27 cellular contexts compared by ENCODE assay signal in the genomic region with DNA sequence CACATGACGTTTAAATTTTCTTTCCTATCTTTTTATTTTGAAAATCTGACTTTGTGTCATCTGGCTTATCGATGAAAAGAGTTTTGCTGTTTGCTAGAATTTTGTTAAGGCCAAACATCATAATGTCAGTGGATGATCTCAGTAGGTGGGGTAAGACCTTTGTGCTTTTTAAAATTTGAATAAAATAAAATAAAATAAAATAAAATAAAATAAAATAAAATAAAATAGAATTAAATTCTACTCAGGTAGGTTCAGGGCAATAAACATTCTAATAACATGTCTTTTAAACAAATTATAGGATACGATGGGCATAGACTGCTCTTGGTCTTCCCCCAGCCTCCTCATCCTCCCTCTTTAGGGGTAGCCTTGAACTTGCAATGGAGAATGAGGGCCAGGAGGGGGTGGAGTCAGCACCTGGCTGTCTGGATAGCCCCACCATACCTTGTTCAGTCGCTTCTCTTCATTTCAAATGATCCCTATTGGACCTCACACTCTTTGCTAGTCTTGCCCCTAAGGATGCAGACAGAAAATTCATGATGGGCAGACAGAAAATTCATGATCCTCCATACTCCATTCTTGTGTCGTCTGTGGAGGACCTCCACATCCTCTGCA.
"Had no signal": no experiment of that assay in that cellular context is flagged by ENCODE, and none has a peak within 500 bp of the region (broad histone marks: within the 10 kb centered on the region; RNA-seq: fewer than 3 reads in every experiment).

No MANE protein-coding gene starts in this region.

- H3K27me3 Mint-ChIP-seq: activated CD8-positive, alpha-beta T cell treated with anti-CD3 and anti-CD28 coated beads for 36 hours; activated naive CD8-positive, alpha-beta T cell treated with anti-CD3 and anti-CD28 coated beads for 36 hours; brain had no signal

- H3K4me3 ChIP-seq: ascending aorta, breast epithelium, cardiac muscle cell had no signal

- H3K27ac ChIP-seq: ascending aorta, breast epithelium, cardiac muscle cell had no signal

- H3K36me3 ChIP-seq: breast epithelium, cardiac muscle cell had no signal

- H3K9me3 ChIP-seq: ascending aorta, breast epithelium had no signal

- H3K27me3 ChIP-seq: ascending aorta, breast epithelium, cardiac muscle cell had no signal

- H3K4me3 Mint-ChIP-seq: activated CD8-positive, alpha-beta T cell treated with anti-CD3 and anti-CD28 coated beads for 36 hours; activated naive CD4-positive, alpha-beta T cell treated with anti-CD3 and anti-CD28 coated beads for 36 hours; activated naive CD4-positive, alpha-beta T cell treated with anti-CD3 and anti-CD28 coated beads, Interleukin-2, amount 50 U/mL, for 24 hours; activated naive CD8-positive, alpha-beta T cell treated with anti-CD3 and anti-CD28 coated beads for 36 hours; activated naive CD8-positive, alpha-beta T cell treated with anti-CD3 and anti-CD28 coated beads, Interleukin-2, amount 50 U/mL, for 24 hours; activated T-helper 1 cell treated with anti-CD3 and anti-CD28 coated beads, Interleukin-12 subunit alpha, Interleukin-12 subunit beta, Interleukin-2, Interleukin-4 antibody, amounts not matched to agents 30 ng/mL and 10 ng/mL and 1 ng/mL, durations not matched to agents 14 hours and 24 hours and 36 hours; brain; effector memory CD8-positive, alpha-beta T cell had no signal

- H3K36me3 Mint-ChIP-seq: activated naive CD4-positive, alpha-beta T cell treated with anti-CD3 and anti-CD28 coated beads, Interleukin-2, amount 50 U/mL, for 24 hours; activated naive CD8-positive, alpha-beta T cell treated with anti-CD3 and anti-CD28 coated beads for 36 hours had no signal

- H3K27ac Mint-ChIP-seq: activated CD8-positive, alpha-beta T cell treated with anti-CD3 and anti-CD28 coated beads for 36 hours; activated naive CD4-positive, alpha-beta T cell treated with anti-CD3 and anti-CD28 coated beads for 36 hours; activated naive CD4-positive, alpha-beta T cell treated with anti-CD3 and anti-CD28 coated beads, Interleukin-2, amount 50 U/mL, for 24 hours; activated naive CD8-positive, alpha-beta T cell treated with anti-CD3 and anti-CD28 coated beads for 36 hours; activated naive CD8-positive, alpha-beta T cell treated with anti-CD3 and anti-CD28 coated beads, Interleukin-2, amount 50 U/mL, for 24 hours; activated T-helper 1 cell treated with anti-CD3 and anti-CD28 coated beads, Interleukin-12 subunit alpha, Interleukin-12 subunit beta, Interleukin-2, Interleukin-4 antibody, amounts not matched to agents 30 ng/mL and 10 ng/mL and 1 ng/mL, durations not matched to agents 14 hours and 24 hours and 36 hours; activated T-helper 2 cell treated with anti-CD3 and anti-CD28 coated beads, Interferon-gamma antibody, Interleukin-2, Interleukin-4, amounts not matched to agents 10 μg/mL and 5 μg/mL and 100 μg/mL, durations not matched to agents 14 hours and 24 hours and 36 hours; brain; effector memory CD8-positive, alpha-beta T cell had no signal

- H3K9me3 Mint-ChIP-seq: activated CD8-positive, alpha-beta T cell treated with anti-CD3 and anti-CD28 coated beads for 36 hours; activated naive CD4-positive, alpha-beta T cell treated with anti-CD3 and anti-CD28 coated beads for 36 hours; activated naive CD4-positive, alpha-beta T cell treated with anti-CD3 and anti-CD28 coated beads, Interleukin-2, amount 50 U/mL, for 24 hours; activated naive CD8-positive, alpha-beta T cell treated with anti-CD3 and anti-CD28 coated beads for 36 hours; activated naive CD8-positive, alpha-beta T cell treated with anti-CD3 and anti-CD28 coated beads, Interleukin-2, amount 50 U/mL, for 24 hours; activated T-helper 1 cell treated with anti-CD3 and anti-CD28 coated beads, Interleukin-12 subunit alpha, Interleukin-12 subunit beta, Interleukin-2, Interleukin-4 antibody, amounts not matched to agents 30 ng/mL and 10 ng/mL and 1 ng/mL, durations not matched to agents 14 hours and 24 hours and 36 hours; activated T-helper 2 cell treated with anti-CD3 and anti-CD28 coated beads, Interferon-gamma antibody, Interleukin-2, Interleukin-4, amounts not matched to agents 10 μg/mL and 5 μg/mL and 100 μg/mL, durations not matched to agents 14 hours and 24 hours and 36 hours; brain; effector memory CD8-positive, alpha-beta T cell had no signal

- ATAC-seq: activated CD8-positive, alpha-beta T cell treated with anti-CD3 and anti-CD28 coated beads for 36 hours; activated naive CD8-positive, alpha-beta T cell treated with anti-CD3 and anti-CD28 coated beads, Interleukin-2, amount 50 U/mL, for 24 hours; effector memory CD8-positive, alpha-beta T cell; esophagus mucosa had no signal

- DNase-seq: activated CD4-positive, alpha-beta T cell treated with anti-CD3 and anti-CD28 coated beads for 48 hours; activated CD4-positive, alpha-beta T cell treated with anti-CD3 and anti-CD28 coated beads, Interleukin-2, amount 50 U/mL, for 1 hour; activated CD4-positive, alpha-beta T cell treated with anti-CD3 and anti-CD28 coated beads, Interleukin-2, amount 50 U/mL, for 48 hours; activated CD8-positive, alpha-beta T cell treated with anti-CD3 and anti-CD28 coated beads for 36 hours; activated effector memory CD4-positive, alpha-beta T cell treated with anti-CD3 and anti-CD28 coated beads, Interleukin-2, amount 50 U/mL, for 16 hours; activated naive CD4-positive, alpha-beta T cell treated with anti-CD3 and anti-CD28 coated beads for 36 hours; activated naive CD8-positive, alpha-beta T cell treated with anti-CD3 and anti-CD28 coated beads for 36 hours; activated naive CD8-positive, alpha-beta T cell treated with anti-CD3 and anti-CD28 coated beads, Interleukin-2, amount 50 U/mL, for 24 hours; activated T-cell treated with anti-CD3 and anti-CD28 coated beads, Interleukin-2, amount 50 U/mL, for 1 hour; activated T-cell treated with anti-CD3 and anti-CD28 coated beads, Interleukin-2, amount 50 U/mL, for 48 hours; central memory CD4-positive, alpha-beta T cell; cerebellar nuclear complex; cortex of kidney; dermis blood vessel endothelial cell; effector CD4-positive, alpha-beta T cell; effector memory CD8-positive, alpha-beta T cell; foreskin fibroblast; T-helper 2 cell had no signal

- FAIRE-seq: frontal cortex had no signal
